17 cellular contexts compared by ENCODE assay signal in genomic region chr17:68705331-68706166, GRCh38.
A peak's percentile ranks its signal among the peaks of the same experiment; 100 is the strongest.
DNase-seq lines count a peak whose midpoint lies in the region; ATAC-seq and TF ChIP-seq lines count a peak whose summit lies in the region.
"Had no signal": no experiment of that assay in that cellular context is flagged by ENCODE, and none has a peak within 500 bp of the region (broad histone marks: within the 10 kb centered on the region; RNA-seq: fewer than 3 reads in every experiment).

No MANE protein-coding gene starts in this region.

- no peak for TF ChIP-seq CTCF in AG09319 (IDR thresholded peaks at IDR 0.05; ENCODE audit: low read depth, low read length)
- TF ChIP-seq CTCF in HFF-Myc (IDR thresholded peaks at IDR 0.05; ENCODE audit: low read depth, low read length, missing control alignments): no peak
- TF ChIP-seq CTCF in cardiac fibroblast (IDR thresholded peaks at IDR 0.05; ENCODE audit: low read depth, low read length): no peak
- TF ChIP-seq CTCF in nephron (IDR thresholded peaks at IDR 0.05; ENCODE audit: unreplicated experiment in 3 of 3): no peak
- no peak for TF ChIP-seq CTCF in mesothelial cell of epicardium (IDR thresholded peaks at IDR 0.05; ENCODE audit: unreplicated experiment)

- H3K27me3 Mint-ChIP-seq in nephron (ENCODE audit: low read depth): peaks cover 5% of the 10 kb centered on the region
- H3K27me3 Mint-ChIP-seq in mesothelial cell of epicardium (ENCODE audit: low read depth): no peaks in the 10 kb centered on the region

- H3K4me3 Mint-ChIP-seq in nephron: peak overlapping the region in 1 of 3 experiments; percentile 1
- no peak overlapping the region for H3K4me3 Mint-ChIP-seq in mesothelial cell of epicardium
- H3K4me3 Mint-ChIP-seq: activated B cell treated with CpG ODN at 0.5 μM for 24 hours; dendritic cell treated with granulocyte-macrophage colony-stimulating factor and Interleukin-4, amounts not matched to agents 40 ng/mL and 50 ng/mL, for 4 days; stimulated activated naive B cell treated with anti-CD40 and anti-IgM and Interleukin-4, amounts not matched to agents 10 μg/mL and 1 μg/mL and 100 μg/mL, for 72 hours had no signal

- no peaks in the 10 kb centered on the region for H3K9me3 Mint-ChIP-seq in nephron
- H3K9me3 Mint-ChIP-seq in mesothelial cell of epicardium: no peaks in the 10 kb centered on the region
- H3K9me3 Mint-ChIP-seq: activated B cell treated with CpG ODN at 0.5 μM for 24 hours had no signal

- no peak for ATAC-seq in esophagus mucosa
- ATAC-seq: gastrocnemius medialis; stimulated activated naive B cell treated with anti-CD40 and anti-IgM and Interleukin-4, amounts not matched to agents 10 μg/mL and 1 μg/mL and 100 μg/mL, for 72 hours had no signal

- H3K4me3 ChIP-seq in HFF-Myc (replicated peaks; ENCODE audit: low read depth, low read length) (peak overlapping the region; percentile 10; the same call in 1 of the 2 replicates), cardiac fibroblast (replicated peaks in 1 of 2; ENCODE audit: low read depth in 2 of 2, low read length in 2 of 2) (no peak overlapping the region)
- H3K4me3 ChIP-seq: gastrocnemius medialis had no signal

- no peaks in the 10 kb centered on the region for H3K36me3 Mint-ChIP-seq in nephron (ENCODE audit: low read depth)
- H3K36me3 Mint-ChIP-seq in mesothelial cell of epicardium: no peaks in the 10 kb centered on the region
- H3K36me3 Mint-ChIP-seq: stimulated activated naive B cell treated with anti-CD40 and anti-IgM and Interleukin-4, amounts not matched to agents 10 μg/mL and 1 μg/mL and 100 μg/mL, for 72 hours had no signal

- peaks cover 49% of the 10 kb centered on the region for H3K4me1 Mint-ChIP-seq in nephron
- peaks cover 18% of the 10 kb centered on the region for H3K4me1 Mint-ChIP-seq in mesothelial cell of epicardium
- H3K4me1 Mint-ChIP-seq: activated B cell treated with CpG ODN at 0.5 μM for 24 hours; stimulated activated naive B cell treated with anti-CD40 and anti-IgM and Interleukin-4, amounts not matched to agents 10 μg/mL and 1 μg/mL and 100 μg/mL, for 72 hours had no signal

- DNase-seq in AG09319 (ENCODE audit: extremely low read depth, low read depth): peak; percentile 74
- peak; percentile 89 for DNase-seq in HFF-Myc (ENCODE audit: extremely low read depth, low read depth)
- DNase-seq in cardiac fibroblast (ENCODE audit: low read depth in 2 of 2): peak; percentile 39 to 68
- no peak for DNase-seq in activated CD4-positive, CD25-positive, alpha-beta regulatory T cell treated with anti-CD3 and anti-CD28 coated beads, Interleukin-2, amount 50 U/mL, for 72 hours
- DNase-seq in activated CD4-positive, CD25-positive, alpha-beta regulatory T cell (lab: John Stamatoyannopoulos, UW): no peak
- DNase-seq in mesothelial cell of epicardium (ENCODE audit: low spot score in 2 of 2, unreplicated experiment in 2 of 2): no peak
- DNase-seq: activated B cell treated with CpG ODN at 0.5 μM for 24 hours; activated CD8-positive, alpha-beta memory T cell treated with anti-CD3 and anti-CD28 coated beads, Interleukin-2, amount 50 U/mL, for 48 hours; gastrocnemius medialis; KG1; NCI-H187 treated with DMSO at 0.1 percent for 48 hours; NCI-H82; stimulated activated CD4-positive, alpha-beta T cell treated with anti-CD3 and anti-CD28 coated beads, Interleukin-4, amount 100 ng/mL, for 24 hours; stimulated activated naive B cell treated with anti-CD40 and anti-IgM and Interleukin-4, amounts not matched to agents 10 μg/mL and 1 μg/mL and 100 μg/mL, for 72 hours had no signal

- H3K27ac Mint-ChIP-seq in nephron (peak overlapping the region in 2 of 3 experiments; percentile 46 to 74), mesothelial cell of epicardium (no peak overlapping the region)
- H3K27ac Mint-ChIP-seq: activated B cell treated with CpG ODN at 0.5 μM for 24 hours; dendritic cell treated with granulocyte-macrophage colony-stimulating factor and Interleukin-4, amounts not matched to agents 40 ng/mL and 50 ng/mL, for 4 days; stimulated activated naive B cell treated with anti-CD40 and anti-IgM and Interleukin-4, amounts not matched to agents 10 μg/mL and 1 μg/mL and 100 μg/mL, for 72 hours had no signal

Comparison
In these comparisons a context has a peak if more than half of its experiments do, and no peak if none do; other contexts are left out.
1. DNase-seq: peak in AG09319 (single experiment), HFF-Myc (single experiment) and cardiac fibroblast (2 of 2); none in activated CD4-positive, CD25-positive, alpha-beta regulatory T cell treated with anti-CD3 and anti-CD28 coated beads, Interleukin-2, amount 50 U/mL, for 72 hours (single experiment), activated CD4-positive, CD25-positive, alpha-beta regulatory T cell (0 of 4) and mesothelial cell of epicardium (0 of 2).